ENCODE assay signal across 1 cellular context in the genomic region with DNA sequence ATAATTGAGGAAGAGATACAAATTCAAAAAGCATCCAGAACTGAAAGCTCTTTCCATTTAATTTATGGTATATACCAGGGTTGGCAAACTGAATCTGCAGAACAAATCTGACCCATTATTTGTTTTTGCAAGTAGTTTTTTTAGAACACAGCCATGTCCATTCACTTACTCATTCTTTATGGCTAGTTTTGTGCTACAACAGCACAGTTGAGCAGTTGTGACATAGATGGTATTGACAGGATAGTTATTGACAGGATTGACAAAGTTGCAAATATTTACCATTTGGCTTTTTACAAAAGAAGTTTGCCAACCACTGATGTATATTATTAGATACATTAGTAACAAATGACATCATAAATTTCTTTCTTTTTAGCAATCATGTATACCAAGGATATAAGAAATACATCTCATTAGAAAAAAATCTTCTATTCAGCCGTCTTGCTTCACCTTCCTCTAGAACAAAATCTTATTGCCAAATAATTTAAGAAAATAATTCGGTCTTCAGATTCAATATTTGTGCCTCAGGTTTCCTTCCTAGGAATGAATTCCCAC.
TF ChIP-seq lines count a peak whose summit lies in the region.

No MANE protein-coding gene starts in this region.

TF ChIP-seq in HepG2, 621 proteins besides CTCF, POLR2A, EP300 and RAD21:
- TF ChIP-seq ATF7 (IDR thresholded peaks at IDR 0.05) (peak; percentile 52; the same call in 1 of the 2 replicates), ATF7 (CRISPR knock-in tag; IDR thresholded peaks at IDR 0.05) (no peak), NFYC (CRISPR knock-in tag; IDR thresholded peaks at IDR 0.05) (no peak)
